ENCODE assay signal across 2 cellular contexts in the genomic region with DNA sequence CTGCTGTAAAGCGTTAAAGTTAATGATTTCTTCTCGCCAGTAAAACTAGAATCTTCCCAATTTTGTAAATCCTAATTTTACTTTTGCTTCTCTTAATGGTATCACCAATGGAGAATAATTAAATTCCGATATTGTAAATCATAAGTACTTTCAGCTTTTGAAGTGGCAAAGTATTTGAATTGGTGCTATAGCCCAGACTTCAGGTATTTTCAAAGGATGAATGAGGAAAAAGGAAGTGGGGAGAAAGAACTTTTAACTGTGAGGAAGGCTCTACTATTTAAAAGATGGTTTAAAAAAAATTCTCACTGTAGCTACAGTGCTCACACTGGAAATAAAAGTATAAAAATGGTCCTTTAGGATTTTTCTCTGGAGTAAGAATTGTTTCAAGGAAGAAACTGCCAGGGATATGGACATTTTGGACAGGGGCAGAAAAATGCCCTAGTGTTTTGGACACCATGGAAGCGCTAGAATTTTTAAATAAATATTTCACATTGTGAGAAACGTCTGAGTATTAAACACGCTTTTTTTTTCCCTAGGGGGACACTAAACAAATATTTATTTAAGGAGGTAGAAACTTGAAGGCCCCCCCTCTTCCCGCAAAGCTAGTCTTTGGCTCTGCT.
TF ChIP-seq lines count a peak whose summit lies in the region.

No MANE protein-coding gene starts in this region.

TF ChIP-seq in SK-N-SH, 30 proteins besides CTCF, POLR2A, EP300 and RAD21 (continued from another document):
- TF ChIP-seq CHD2 (IDR thresholded peaks at IDR 0.05; ENCODE audit: low read length, partially characterized antibody) (no peak), MXI1 (IDR thresholded peaks at IDR 0.05; ENCODE audit: low read depth, low read length) (no peak), NRF1 (IDR thresholded peaks at IDR 0.05; ENCODE audit: low read depth, low read length) (no peak), ELF1 (IDR thresholded peaks at IDR 0.05) (no peak), GABPA (IDR thresholded peaks at IDR 0.05; ENCODE audit: low read depth) (no peak), RXRA (IDR thresholded peaks at IDR 0.05; ENCODE audit: borderline replicate concordance, low read depth) (no peak), YY1 (IDR thresholded peaks at IDR 0.05; ENCODE audit: low read depth) (no peak), EZH2phosphoT487 (IDR thresholded peaks at IDR 0.05; ENCODE audit: borderline replicate concordance, low read depth) (no peak), RCOR1 (IDR thresholded peaks at IDR 0.05; ENCODE audit: low read length) (no peak), JUND (IDR thresholded peaks at IDR 0.05) (no peak)
- TF ChIP-seq, protein P1, sequence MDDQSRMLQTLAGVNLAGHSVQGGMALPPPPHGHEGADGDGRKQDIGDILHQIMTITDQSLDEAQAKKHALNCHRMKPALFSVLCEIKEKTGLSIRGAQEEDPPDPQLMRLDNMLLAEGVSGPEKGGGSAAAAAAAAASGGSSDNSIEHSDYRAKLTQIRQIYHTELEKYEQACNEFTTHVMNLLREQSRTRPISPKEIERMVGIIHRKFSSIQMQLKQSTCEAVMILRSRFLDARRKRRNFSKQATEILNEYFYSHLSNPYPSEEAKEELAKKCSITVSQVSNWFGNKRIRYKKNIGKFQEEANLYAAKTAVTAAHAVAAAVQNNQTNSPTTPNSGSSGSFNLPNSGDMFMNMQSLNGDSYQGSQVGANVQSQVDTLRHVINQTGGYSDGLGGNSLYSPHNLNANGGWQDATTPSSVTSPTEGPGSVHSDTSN (IDR thresholded peaks at IDR 0.05): no peak

TF ChIP-seq in SK-N-SH treated with all-trans-retinoic acid at 6 μM for 48 hours, 23 proteins besides CTCF, POLR2A, EP300 and RAD21 (continued from another document):
- TF ChIP-seq, protein P2, sequence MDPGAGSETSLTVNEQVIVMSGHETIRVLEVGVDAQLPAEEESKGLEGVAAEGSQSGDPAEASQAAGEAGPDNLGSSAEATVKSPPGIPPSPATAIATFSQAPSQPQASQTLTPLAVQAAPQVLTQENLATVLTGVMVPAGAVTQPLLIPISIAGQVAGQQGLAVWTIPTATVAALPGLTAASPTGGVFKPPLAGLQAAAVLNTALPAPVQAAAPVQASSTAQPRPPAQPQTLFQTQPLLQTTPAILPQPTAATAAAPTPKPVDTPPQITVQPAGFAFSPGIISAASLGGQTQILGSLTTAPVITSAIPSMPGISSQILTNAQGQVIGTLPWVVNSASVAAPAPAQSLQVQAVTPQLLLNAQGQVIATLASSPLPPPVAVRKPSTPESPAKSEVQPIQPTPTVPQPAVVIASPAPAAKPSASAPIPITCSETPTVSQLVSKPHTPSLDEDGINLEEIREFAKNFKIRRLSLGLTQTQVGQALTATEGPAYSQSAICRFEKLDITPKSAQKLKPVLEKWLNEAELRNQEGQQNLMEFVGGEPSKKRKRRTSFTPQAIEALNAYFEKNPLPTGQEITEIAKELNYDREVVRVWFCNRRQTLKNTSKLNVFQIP (CRISPR knock-in tag; IDR thresholded peaks at IDR 0.05; ENCODE audit: borderline replicate concordance, low read depth): no peak
- TF ChIP-seq ARNTL (CRISPR knock-in tag; IDR thresholded peaks at IDR 0.05; ENCODE audit: borderline replicate concordance, low read depth): no peak
- no peak for TF ChIP-seq GLIS3 (CRISPR knock-in tag; IDR thresholded peaks at IDR 0.05)
- no peak for TF ChIP-seq ESRRG (CRISPR knock-in tag; IDR thresholded peaks at IDR 0.05)
- no peak for TF ChIP-seq ZC3H10 (CRISPR knock-in tag; IDR thresholded peaks at IDR 0.05)
- no peak for TF ChIP-seq CSDC2 (CRISPR knock-in tag; IDR thresholded peaks at IDR 0.05)
- no peak for TF ChIP-seq ZNF565 (CRISPR knock-in tag; conservative IDR thresholded peaks at IDR 0.05; ENCODE audit: low read depth)
- TF ChIP-seq, protein P3, sequence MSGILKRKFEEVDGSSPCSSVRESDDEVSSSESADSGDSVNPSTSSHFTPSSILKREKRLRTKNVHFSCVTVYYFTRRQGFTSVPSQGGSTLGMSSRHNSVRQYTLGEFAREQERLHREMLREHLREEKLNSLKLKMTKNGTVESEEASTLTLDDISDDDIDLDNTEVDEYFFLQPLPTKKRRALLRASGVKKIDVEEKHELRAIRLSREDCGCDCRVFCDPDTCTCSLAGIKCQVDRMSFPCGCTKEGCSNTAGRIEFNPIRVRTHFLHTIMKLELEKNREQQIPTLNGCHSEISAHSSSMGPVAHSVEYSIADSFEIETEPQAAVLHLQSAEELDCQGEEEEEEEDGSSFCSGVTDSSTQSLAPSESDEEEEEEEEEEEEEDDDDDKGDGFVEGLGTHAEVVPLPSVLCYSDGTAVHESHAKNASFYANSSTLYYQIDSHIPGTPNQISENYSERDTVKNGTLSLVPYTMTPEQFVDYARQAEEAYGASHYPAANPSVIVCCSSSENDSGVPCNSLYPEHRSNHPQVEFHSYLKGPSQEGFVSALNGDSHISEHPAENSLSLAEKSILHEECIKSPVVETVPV (CRISPR knock-in tag; IDR thresholded peaks at IDR 0.05): no peak
- TF ChIP-seq, protein P4, sequence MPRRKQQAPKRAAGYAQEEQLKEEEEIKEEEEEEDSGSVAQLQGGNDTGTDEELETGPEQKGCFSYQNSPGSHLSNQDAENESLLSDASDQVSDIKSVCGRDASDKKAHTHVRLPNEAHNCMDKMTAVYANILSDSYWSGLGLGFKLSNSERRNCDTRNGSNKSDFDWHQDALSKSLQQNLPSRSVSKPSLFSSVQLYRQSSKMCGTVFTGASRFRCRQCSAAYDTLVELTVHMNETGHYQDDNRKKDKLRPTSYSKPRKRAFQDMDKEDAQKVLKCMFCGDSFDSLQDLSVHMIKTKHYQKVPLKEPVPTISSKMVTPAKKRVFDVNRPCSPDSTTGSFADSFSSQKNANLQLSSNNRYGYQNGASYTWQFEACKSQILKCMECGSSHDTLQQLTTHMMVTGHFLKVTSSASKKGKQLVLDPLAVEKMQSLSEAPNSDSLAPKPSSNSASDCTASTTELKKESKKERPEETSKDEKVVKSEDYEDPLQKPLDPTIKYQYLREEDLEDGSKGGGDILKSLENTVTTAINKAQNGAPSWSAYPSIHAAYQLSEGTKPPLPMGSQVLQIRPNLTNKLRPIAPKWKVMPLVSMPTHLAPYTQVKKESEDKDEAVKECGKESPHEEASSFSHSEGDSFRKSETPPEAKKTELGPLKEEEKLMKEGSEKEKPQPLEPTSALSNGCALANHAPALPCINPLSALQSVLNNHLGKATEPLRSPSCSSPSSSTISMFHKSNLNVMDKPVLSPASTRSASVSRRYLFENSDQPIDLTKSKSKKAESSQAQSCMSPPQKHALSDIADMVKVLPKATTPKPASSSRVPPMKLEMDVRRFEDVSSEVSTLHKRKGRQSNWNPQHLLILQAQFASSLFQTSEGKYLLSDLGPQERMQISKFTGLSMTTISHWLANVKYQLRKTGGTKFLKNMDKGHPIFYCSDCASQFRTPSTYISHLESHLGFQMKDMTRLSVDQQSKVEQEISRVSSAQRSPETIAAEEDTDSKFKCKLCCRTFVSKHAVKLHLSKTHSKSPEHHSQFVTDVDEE (CRISPR knock-in tag; IDR thresholded peaks at IDR 0.05): no peak
- no peak for TF ChIP-seq BACH2 (CRISPR knock-in tag; IDR thresholded peaks at IDR 0.05; ENCODE audit: borderline replicate concordance)
- TF ChIP-seq, protein P5, sequence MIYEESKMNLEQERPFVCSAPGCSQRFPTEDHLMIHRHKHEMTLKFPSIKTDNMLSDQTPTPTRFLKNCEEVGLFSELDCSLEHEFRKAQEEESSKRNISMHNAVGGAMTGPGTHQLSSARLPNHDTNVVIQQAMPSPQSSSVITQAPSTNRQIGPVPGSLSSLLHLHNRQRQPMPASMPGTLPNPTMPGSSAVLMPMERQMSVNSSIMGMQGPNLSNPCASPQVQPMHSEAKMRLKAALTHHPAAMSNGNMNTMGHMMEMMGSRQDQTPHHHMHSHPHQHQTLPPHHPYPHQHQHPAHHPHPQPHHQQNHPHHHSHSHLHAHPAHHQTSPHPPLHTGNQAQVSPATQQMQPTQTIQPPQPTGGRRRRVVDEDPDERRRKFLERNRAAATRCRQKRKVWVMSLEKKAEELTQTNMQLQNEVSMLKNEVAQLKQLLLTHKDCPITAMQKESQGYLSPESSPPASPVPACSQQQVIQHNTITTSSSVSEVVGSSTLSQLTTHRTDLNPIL (CRISPR knock-in tag; IDR thresholded peaks at IDR 0.05; ENCODE audit: low read depth): no peak
- no peak for TF ChIP-seq PPARA (CRISPR knock-in tag; IDR thresholded peaks at IDR 0.05; ENCODE audit: borderline replicate concordance)
